8 cellular contexts compared by ENCODE assay signal in genomic region chr10:107542016-107542415, GRCh38.
"Had no signal": no experiment of that assay in that cellular context is flagged by ENCODE, and none has a peak within 500 bp of the region (broad histone marks: within the 10 kb centered on the region; RNA-seq: fewer than 3 reads in every experiment).

No MANE protein-coding gene starts in this region.

- H2AFZ ChIP-seq: GM23248, GM23338 had no signal

- H3K27ac ChIP-seq: GM23248 had no signal

- H3K4me3 ChIP-seq: GM23248, GM23338, HAP-1 had no signal

- H3K9ac ChIP-seq: GM23248 had no signal

- H3K36me3 ChIP-seq: HAP-1 had no signal

- DNase-seq: GM23248, GOT3, H7, H9, HCEC 1CT, HFFc6 had no signal
